Comparison of ENCODE assay signal across 8 cellular contexts in genomic region chr4:56757821-56758400, GRCh38.
DNase-seq lines count a peak whose midpoint lies in the region; ATAC-seq and TF ChIP-seq lines count a peak whose summit lies in the region.

No MANE protein-coding gene starts in this region.

- intact Hi-C loops in right lobe of liver (cut with DNase I) = no loop called here

- H3K36me3 ChIP-seq in BLaER1 (no peaks in the 10 kb centered on the region), right lobe of liver (no peaks in the 10 kb centered on the region)

- H3K4me1 ChIP-seq in BLaER1 (peaks cover 48% of the 10 kb centered on the region), right lobe of liver (no peaks in the 10 kb centered on the region)

- in situ Hi-C loops in astrocyte of the spinal cord (cut with HindIII; ENCODE audit: low sequenced_read_pairs) = no loop called here

- ATAC-seq in GM19463 (IDR thresholded peaks at IDR 0.05; ENCODE audit: unreplicated experiment) (peak; percentile 96), HG03558 (IDR thresholded peaks at IDR 0.05; ENCODE audit: extremely low read depth, unreplicated experiment) (peak; percentile 85), right lobe of liver (peak; percentile 34 to 66 (median 62))

- TF ChIP-seq POLR2A in right lobe of liver (IDR thresholded peaks at IDR 0.05) = no peak

- H3K9ac ChIP-seq in BLaER1 = peak overlapping the region; percentile 66

- H3K27me3 ChIP-seq in BLaER1 (no peaks in the 10 kb centered on the region), right lobe of liver (no peaks in the 10 kb centered on the region)

- H3K9me3 ChIP-seq in BLaER1 (peaks cover 26% of the 10 kb centered on the region), right lobe of liver (no peaks in the 10 kb centered on the region)

- H3K27ac ChIP-seq in BLaER1 (peak overlapping the region; percentile 88), right lobe of liver (no peak overlapping the region)

- no peak for TF ChIP-seq CTCF in astrocyte of the spinal cord (IDR thresholded peaks at IDR 0.05; ENCODE audit: low read depth, low read length)
- TF ChIP-seq CTCF in right lobe of liver (IDR thresholded peaks at IDR 0.05) = no peak

- 17% methylated on average over 6 of the region's 6 CpGs for WGBS in right lobe of liver (ENCODE audit: insufficient coverage, low coverage, low lambda C conversion rate, missing lambda C conversion rate)

- H3K4me3 ChIP-seq in BLaER1 (peak overlapping the region; percentile 47), astrocyte of the spinal cord (ENCODE audit: low read depth, low read length) (no peak overlapping the region), right lobe of liver (no peak overlapping the region)

- DNase-seq in T-helper 22 cell (ENCODE audit: low read depth) (peak; percentile 30), astrocyte of the spinal cord (ENCODE audit: low read depth, low spot score) (peak; percentile 93), right lobe of liver (peak in 1 of 3 donors; percentile 23), NCI-H1105 (lab: John Stamatoyannopoulos, UW) (no peak)
- peak; percentile 68 for DNase-seq in stimulated activated CD8-positive, alpha-beta memory T cell treated with anti-CD3 and anti-CD28 coated beads, Interleukin-12 subunit alpha, Interleukin-12 subunit beta, amount 100 ng/mL, for 4 hours (ENCODE audit: low read depth)

- H3K4me2 ChIP-seq in BLaER1 = peak overlapping the region; percentile 79

- H4K20me1 ChIP-seq in BLaER1 = no peaks in the 10 kb centered on the region
